8 cellular contexts compared by ENCODE assay signal in genomic region chr17:65794572-65794971, GRCh38.
DNase-seq lines count a peak whose midpoint lies in the region; ATAC-seq and TF ChIP-seq lines count a peak whose summit lies in the region.

No MANE protein-coding gene starts in this region.

- no peak for TF ChIP-seq EP300 in SK-N-SH (IDR thresholded peaks at IDR 0.05; ENCODE audit: borderline replicate concordance in 1 of 2, low read depth in 1 of 2, low read length in 1 of 2)

- TF ChIP-seq CTCF in BE2C (IDR thresholded peaks at IDR 0.05; ENCODE audit: low read depth, low read length), result peak; percentile 66
- peak; percentile 61 for TF ChIP-seq CTCF in SK-N-SH (IDR thresholded peaks at IDR 0.05)

- H3K27me3 ChIP-seq in BE2C, result 0 out of 2 replicates have a peak, but pooled peaks cover 2% of the 10 kb centered on the region
- H3K27me3 ChIP-seq in HAP-1 (ENCODE audit: low read depth), result no peaks in the 10 kb centered on the region
- H3K27me3 ChIP-seq in SK-N-SH (ENCODE audit: insufficient read depth), result no peaks in the 10 kb centered on the region

- TF ChIP-seq RAD21 in SK-N-SH (IDR thresholded peaks at IDR 0.05; ENCODE audit: low read length), result peak; percentile 71

- no peaks in the 10 kb centered on the region for H3K9me2 ChIP-seq in SK-N-SH

- CTCF ChIA-PET in SK-N-SH (lab: Yijun Ruan, JAX), result interaction anchor here (0.6 to 2.9 kb wide), 16 partner anchors 11 to 563 kb away, joined by 3 to 24 read pairs (median 3); no protein-coding TSS in a partner anchor

- ATAC-seq in HG03108 (IDR thresholded peaks at IDR 0.05; ENCODE audit: unreplicated experiment), result no peak

- DNase-seq in BE2C, result no peak
- DNase-seq in HAP-1 (ENCODE audit: low spot score in 2 of 2), result peak; percentile 23 to 35
- DNase-seq in SK-N-SH, result peak; percentile 43
- DNase-seq in kidney tubule cell (ENCODE audit: low spot score), result peak; percentile 36
- DNase-seq in central memory CD4-positive, alpha-beta T cell, result no peak
- DNase-seq in GM19238 (ENCODE audit: insufficient read length, low spot score), result no peak
- no peak for DNase-seq in NOMO-1 treated with DMSO at 0.1 percent for 48 hours (lab: John Stamatoyannopoulos, UW; ENCODE audit: unreplicated experiment)

- no peaks in the 10 kb centered on the region for H4K20me1 ChIP-seq in SK-N-SH (ENCODE audit: insufficient read depth)

- POLR2A ChIA-PET in SK-N-SH (lab: Yijun Ruan, JAX), result no interaction called here

- no peak overlapping the region for H3K27ac ChIP-seq in SK-N-SH (ENCODE audit: low read depth in 2 of 2, low read length in 1 of 2)

- no peak overlapping the region for H3K4me2 ChIP-seq in SK-N-SH

- H3K79me2 ChIP-seq in SK-N-SH (ENCODE audit: insufficient read depth), result no peaks in the 10 kb centered on the region

- H3K36me3 ChIP-seq in BE2C (no peaks in the 10 kb centered on the region), HAP-1 (replicated peaks) (no peaks in the 10 kb centered on the region), SK-N-SH (replicated peaks in 1 of 2; ENCODE audit: control insufficient read depth in 1 of 2, insufficient read depth in 2 of 2, low read length in 1 of 2) (no peaks in the 10 kb centered on the region)

- no peaks in the 10 kb centered on the region for H3K9me3 ChIP-seq in BE2C
- H3K9me3 ChIP-seq in HAP-1, result no peaks in the 10 kb centered on the region
- H3K9me3 ChIP-seq in SK-N-SH, result no peaks in the 10 kb centered on the region

- no peaks in the 10 kb centered on the region for H3F3A ChIP-seq in SK-N-SH (replicated peaks; ENCODE audit: insufficient read depth)

- H3K4me1 ChIP-seq in BE2C, result no peaks in the 10 kb centered on the region
- H3K4me1 ChIP-seq in HAP-1, result no peaks in the 10 kb centered on the region
- H3K4me1 ChIP-seq in SK-N-SH (ENCODE audit: control insufficient read depth in 1 of 2, insufficient read depth in 2 of 2, low read depth in 1 of 2, low read length in 1 of 2), result no peaks in the 10 kb centered on the region

- in situ Hi-C loops in HAP-1 (cut with MboI; ENCODE audit: low sequenced_read_pairs), result no loop called here

- no peak overlapping the region for H2AFZ ChIP-seq in SK-N-SH (ENCODE audit: low read depth)

- H3K4me3 ChIP-seq in BE2C (ENCODE audit: low read depth, low read length) (no peak overlapping the region), HAP-1 (no peak overlapping the region), SK-N-SH (ENCODE audit: low read depth in 2 of 2, low read length in 1 of 2) (no peak overlapping the region)

- 59% methylated on average over 5 of the region's 5 CpGs for WGBS in SK-N-SH (ENCODE audit: low lambda C conversion rate)

- H3K9ac ChIP-seq in SK-N-SH, result no peak overlapping the region

TF ChIP-seq in SK-N-SH, 30 proteins besides CTCF, POLR2A, EP300 and RAD21:
- TF ChIP-seq SIN3A (IDR thresholded peaks at IDR 0.05; ENCODE audit: borderline replicate concordance, low read depth, low read length) (no peak), MAX (IDR thresholded peaks at IDR 0.05; ENCODE audit: low read depth) (no peak), SMC3 (IDR thresholded peaks at IDR 0.05; ENCODE audit: low read depth, low read length) (peak; percentile 70), ELF1 (IDR thresholded peaks at IDR 0.05) (no peak), FOSL2 (IDR thresholded peaks at IDR 0.05; ENCODE audit: borderline replicate concordance, low read depth) (no peak), TEAD4 (IDR thresholded peaks at IDR 0.05; ENCODE audit: borderline replicate concordance, insufficient read depth) (no peak)
TF ChIP-seq in SK-N-SH: peak in this region for 1.

Comparison
In these comparisons a context has a peak if more than half of its experiments do, and no peak if none do; other contexts are left out.
1. DNase-seq: peak in HAP-1 (2 of 2), SK-N-SH (single experiment) and kidney tubule cell (single experiment); none in BE2C (single experiment), central memory CD4-positive, alpha-beta T cell (single experiment), GM19238 (single experiment) and NOMO-1 treated with DMSO at 0.1 percent for 48 hours (single experiment).